10 cellular contexts compared by ENCODE assay signal in the genomic region with DNA sequence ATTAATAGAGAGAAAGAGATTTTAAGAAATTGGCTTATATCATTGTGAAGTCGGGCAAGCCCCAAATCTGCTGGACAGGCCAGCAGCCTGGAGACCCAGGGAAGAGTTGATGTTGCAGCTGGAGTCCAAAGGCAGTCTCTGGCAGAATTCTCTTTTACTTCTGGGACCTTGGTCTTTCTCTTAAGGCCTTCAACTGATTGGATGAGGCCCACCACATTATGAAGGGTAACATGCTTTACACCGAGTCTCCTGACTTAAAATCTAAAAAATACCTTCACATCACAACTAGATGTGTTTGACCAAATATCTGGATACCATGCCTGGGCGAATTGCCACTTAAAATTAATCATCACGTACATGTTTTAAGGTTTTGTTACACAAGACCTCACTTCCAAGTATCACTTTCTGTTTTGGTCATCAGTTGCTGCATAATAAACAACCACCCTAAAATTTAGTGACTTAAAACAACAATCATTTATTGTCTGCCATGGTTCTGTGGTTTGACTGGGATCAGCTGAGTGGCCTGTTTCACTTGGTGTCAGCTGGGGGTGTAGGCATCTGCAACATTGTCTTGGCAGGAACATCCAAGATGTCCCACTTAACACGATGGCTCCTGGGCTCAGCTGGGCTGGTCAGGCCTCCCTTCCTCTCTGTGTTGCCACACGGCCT. TPM values are rescaled to one million over a fixed set of nuclear protein-coding genes. Genes with fewer than 3 reads are reported as not detected.
DNase-seq lines count a peak whose midpoint lies in the region; ATAC-seq, FAIRE-seq and TF ChIP-seq lines count a peak whose summit lies in the region.
"Had no signal": no experiment of that assay in that cellular context is flagged by ENCODE, and none has a peak within 500 bp of the region (broad histone marks: within the 10 kb centered on the region; RNA-seq: fewer than 3 reads in every experiment).

No MANE protein-coding gene starts in this region.

- H3K27ac ChIP-seq in mammary epithelial cell (ENCODE audit: insufficient read depth, low read depth, low read length), result no peak overlapping the region
- H3K27ac ChIP-seq: ovary, SJCRH30 had no signal

- 58% methylated on average over 6 of the region's 6 CpGs for WGBS in mammary epithelial cell (ENCODE audit: low coverage, missing lambda C conversion rate)

- H3K4me3 ChIP-seq in mammary epithelial cell (replicated peaks in 1 of 3; ENCODE audit: insufficient read depth in 1 of 3, low read depth in 2 of 3, low read length in 3 of 3) (no peak overlapping the region), BE2C (ENCODE audit: low read depth, low read length) (no peak overlapping the region)
- H3K4me3 ChIP-seq: ovary, SJCRH30 had no signal

- H3K4me2 ChIP-seq in mammary epithelial cell (ENCODE audit: insufficient read depth, low read depth, low read length), result no peak overlapping the region

- TF ChIP-seq POLR2A in GM12891 (IDR thresholded peaks at IDR 0.05; ENCODE audit: low read depth, low read length), result no peak

- H3K4me1 ChIP-seq in mammary epithelial cell (ENCODE audit: insufficient read depth, low read length), result peaks cover 15% of the 10 kb centered on the region
- H3K4me1 ChIP-seq in BE2C, result no peaks in the 10 kb centered on the region
- H3K4me1 ChIP-seq: SJCRH30 had no signal

- no TSS peak for BruUV-seq in mammary epithelial cell (replicated peaks; lab: Mats Ljungman, UMichigan)

- no peaks in the 10 kb centered on the region for H3K9me3 ChIP-seq in mammary epithelial cell (replicated peaks; ENCODE audit: insufficient read depth, low read length)
- no peaks in the 10 kb centered on the region; the same call in 1 of the 2 replicates for H3K9me3 ChIP-seq in BE2C
- H3K9me3 ChIP-seq: ovary had no signal

- FAIRE-seq in GM12891 (lab: Jason Lieb, UNC), result peak; percentile 79

- intact Hi-C loops in mammary epithelial cell (cut with micrococcal nuclease), result no loop called here

- no peak for TF ChIP-seq CTCF in mammary epithelial cell (conservative IDR thresholded peaks at IDR 0.05 in 1 of 2, IDR thresholded peaks at IDR 0.05 in 1 of 2; ENCODE audit: extremely low read depth in 1 of 2, insufficient read depth in 1 of 2, low read depth in 1 of 2, low read length in 2 of 2)
- no peak for TF ChIP-seq CTCF in omental fat pad (IDR thresholded peaks at IDR 0.05)
- TF ChIP-seq CTCF in BE2C (IDR thresholded peaks at IDR 0.05; ENCODE audit: low read depth, low read length), result no peak

- H3K79me2 ChIP-seq in mammary epithelial cell (ENCODE audit: insufficient read depth, low read length), result no peaks in the 10 kb centered on the region

- dilution Hi-C loops in mammary epithelial cell (cut with HindIII; ENCODE audit: low sequenced_read_pairs), result loop anchor here (25.0 kb wide), 1 partner anchor 294 kb away; no protein-coding TSS in a partner anchor

- no peaks in the 10 kb centered on the region for H4K20me1 ChIP-seq in mammary epithelial cell (ENCODE audit: insufficient read depth, low read length)

- no peak for DNase-seq in GM12891 (ENCODE audit: insufficient read length, low spot score)
- peak; percentile 57 for DNase-seq in M059J (ENCODE audit: low read depth)
- peak; percentile 35 for DNase-seq in mammary epithelial cell
- DNase-seq in omental fat pad (ENCODE audit: low spot score), result no peak
- DNase-seq in effector CD8-positive, alpha-beta T cell (lab: John Stamatoyannopoulos, UW), result no peak
- no peak for DNase-seq in BE2C
- DNase-seq in SHP77 (lab: John Stamatoyannopoulos, UW), result no peak
- DNase-seq: ovary, SJCRH30 had no signal

- no peak overlapping the region for H2AFZ ChIP-seq in mammary epithelial cell (ENCODE audit: low read depth, low read length)

- ATAC-seq in GM21390 (IDR thresholded peaks at IDR 0.05; ENCODE audit: unreplicated experiment) (peak; percentile 20), omental fat pad (ENCODE audit: low FRiP score) (no peak)

- no peaks in the 10 kb centered on the region for H3K36me3 ChIP-seq in mammary epithelial cell (ENCODE audit: insufficient read depth, low read length)
- no peaks in the 10 kb centered on the region for H3K36me3 ChIP-seq in BE2C
- H3K36me3 ChIP-seq: ovary, SJCRH30 had no signal

- H3K9ac ChIP-seq in mammary epithelial cell (ENCODE audit: insufficient read depth, low read length), result no peak overlapping the region

- in situ Hi-C loops in mammary epithelial cell (cut with MboI; ENCODE audit: low sequenced_read_pairs in 2 of 2), result loop anchor here in 1 of 2 donors (25.0 kb wide), 1 partner anchor 294 kb away; no protein-coding TSS in a partner anchor

- CTCF ChIA-PET in mammary epithelial cell (lab: Charles Lee; ENCODE audit: low non-redundant PET), result no interaction called here

- H3K27me3 ChIP-seq in mammary epithelial cell (ENCODE audit: insufficient read depth, low read length), result peaks cover 9% of the 10 kb centered on the region
- H3K27me3 ChIP-seq in BE2C, result peaks cover 44% of the 10 kb centered on the region
- H3K27me3 ChIP-seq: ovary, SJCRH30 had no signal

TF ChIP-seq in GM12891, 5 proteins besides CTCF, POLR2A, EP300 and RAD21:
- 0 out of 2 replicates have a peak, but pooled peaks have one; percentile 8 for TF ChIP-seq SPI1 (IDR thresholded peaks at IDR 0.05; ENCODE audit: low read depth, low read length)
- TF ChIP-seq POLR2AphosphoS5 (IDR thresholded peaks at IDR 0.05; ENCODE audit: low read depth, low read length), result no peak

RNA-seq across cellular contexts. Expression of gene CD38, which starts 3.4 kb away (rescaled TPM):
- 8.0 TPM for polyA plus RNA-seq in GM12891 (2012; ENCODE audit: low read depth, missing spikeins)
- total RNA-seq in M059J (2014; rRNA removed; shearing (Covaris generic)), result 0.44 and 0.99 TPM in 2 replicates
- total RNA-seq in mammary epithelial cell, result not detected
- polyA plus RNA-seq in mammary epithelial cell, result 0.01 TPM
- not detected for polyA minus RNA-seq in mammary epithelial cell
- 10 to 100 TPM in 1 of 4 donors, 1 to 10 TPM in 3; 7.3 to 13.9 (median 9.2) TPM for total RNA-seq in omental fat pad
- 0.28 TPM for polyA plus RNA-seq in BE2C (2012; ENCODE audit: insufficient read depth, insufficient read length, low read depth)

Comparison
In these comparisons a context has a peak if more than half of its experiments do, and no peak if none do; other contexts are left out.
1. DNase-seq: peak in M059J (single experiment) and mammary epithelial cell (single experiment); none in GM12891 (single experiment), omental fat pad (single experiment), effector CD8-positive, alpha-beta T cell (single experiment), BE2C (single experiment) and SHP77 (0 of 2).